Comparison of ENCODE assay signal across 16 cellular contexts in the genomic region with DNA sequence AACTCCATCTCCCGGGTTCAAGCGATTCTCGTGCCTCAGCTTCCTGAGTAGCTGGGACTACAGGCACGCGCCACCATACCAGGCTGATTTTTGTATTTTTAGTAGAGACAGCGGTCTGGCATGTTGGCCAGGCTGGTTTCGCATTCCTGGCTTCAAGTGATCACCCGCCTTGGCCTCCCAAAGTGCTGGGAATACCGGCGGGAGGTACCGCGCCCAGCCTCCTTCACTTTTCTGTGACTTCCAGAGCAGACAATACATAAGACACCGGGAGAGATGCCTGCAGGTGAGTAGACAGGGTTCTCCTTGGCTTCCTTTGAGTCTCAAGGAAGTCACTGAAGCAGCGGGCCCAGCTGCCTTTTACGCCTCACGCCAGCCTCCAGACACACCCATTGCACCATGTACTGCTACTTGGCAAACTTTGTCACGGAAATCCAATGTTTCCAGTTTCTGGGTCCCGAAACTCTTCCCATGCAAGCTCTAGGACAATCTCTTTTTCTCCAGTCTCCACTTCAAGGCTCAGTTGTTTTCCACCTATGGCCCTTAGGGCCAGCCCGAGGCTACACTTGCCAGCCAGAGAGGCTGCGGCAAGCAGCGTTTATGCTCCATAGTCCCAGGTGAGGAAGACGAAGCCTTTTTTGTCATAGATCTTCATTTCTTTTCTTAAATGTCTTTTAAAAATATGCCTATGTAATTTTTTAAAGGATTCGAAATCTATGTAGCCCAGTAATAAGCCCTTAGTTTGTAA. TPM values are rescaled to one million over a fixed set of nuclear protein-coding genes. Genes with fewer than 3 reads are reported as not detected.
DNase-seq lines count a peak whose midpoint lies in the region; ATAC-seq and TF ChIP-seq lines count a peak whose summit lies in the region.
"Had no signal": no experiment of that assay in that cellular context is flagged by ENCODE, and none has a peak within 500 bp of the region (broad histone marks: within the 10 kb centered on the region; RNA-seq: fewer than 3 reads in every experiment).

No MANE protein-coding gene starts in this region.

- peaks cover 71% of the 10 kb centered on the region for H3K4me1 Mint-ChIP-seq in activated naive CD4-positive, alpha-beta T cell treated with anti-CD3 and anti-CD28 coated beads, Interleukin-2, amount 10 ng/mL, durations not matched to agents 7 days and 5 days
- H3K4me1 Mint-ChIP-seq in endodermal cell (peaks cover 7% of the 10 kb centered on the region), osteocyte (ENCODE audit: unreplicated experiment) (peaks cover 48% of the 10 kb centered on the region)

- no peak overlapping the region for H3K27ac ChIP-seq in endodermal cell (ENCODE audit: low read depth, low read length)
- H3K27ac ChIP-seq: brain microvascular endothelial cell, upper lobe of right lung had no signal

- H3K36me3 Mint-ChIP-seq in activated naive CD4-positive, alpha-beta T cell treated with anti-CD3 and anti-CD28 coated beads, Interleukin-2, amount 10 ng/mL, durations not matched to agents 7 days and 5 days, result peaks cover 30% of the 10 kb centered on the region
- H3K36me3 Mint-ChIP-seq in endodermal cell (ENCODE audit: low read depth) (no peaks in the 10 kb centered on the region), osteocyte (ENCODE audit: unreplicated experiment) (no peaks in the 10 kb centered on the region)

- H3K9ac ChIP-seq in endodermal cell (ENCODE audit: extremely low read depth, low read length, poor library complexity, severe bottlenecking), result no peak overlapping the region

- intact Hi-C loops in left cardiac atrium (cut with DNase I), result no loop called here

- H3K27ac Mint-ChIP-seq in activated naive CD4-positive, alpha-beta T cell treated with anti-CD3 and anti-CD28 coated beads, Interleukin-2, amount 10 ng/mL, durations not matched to agents 7 days and 5 days, result peak overlapping the region; percentile 11
- H3K27ac Mint-ChIP-seq in endodermal cell (no peak overlapping the region), osteocyte (ENCODE audit: unreplicated experiment) (no peak overlapping the region)

- WGBS in endodermal cell (ENCODE audit: insufficient coverage in 1 of 2, insufficient read length in 1 of 2), 2 experiments, result 87 to 93% methylated on average over 18 to 23 of the region's 23 CpGs

- ATAC-seq in left cardiac atrium, result no peak
- ATAC-seq: upper lobe of right lung had no signal

- H3K27me3 ChIP-seq in MG63 (peaks cover 6% of the 10 kb centered on the region; the same call in 1 of the 2 replicates), endodermal cell (ENCODE audit: control insufficient read depth, insufficient read depth, low read length, poor library complexity, severe bottlenecking) (peaks cover 52% of the 10 kb centered on the region)
- H3K27me3 ChIP-seq: brain microvascular endothelial cell had no signal

- TF ChIP-seq CTCF in endodermal cell (conservative IDR thresholded peaks at IDR 0.05) (no peak), osteocyte (IDR thresholded peaks at IDR 0.05) (no peak)

- H3K4me3 Mint-ChIP-seq in activated naive CD4-positive, alpha-beta T cell treated with anti-CD3 and anti-CD28 coated beads, Interleukin-2, amount 10 ng/mL, durations not matched to agents 7 days and 5 days, result no peak overlapping the region
- H3K4me3 Mint-ChIP-seq in endodermal cell (peak overlapping the region; percentile 93), osteocyte (ENCODE audit: unreplicated experiment) (peak overlapping the region; percentile 4)

- H3K4me3 ChIP-seq in MG63 (peak overlapping the region; percentile 64), endodermal cell (ENCODE audit: low read length) (peak overlapping the region; percentile 88)
- H3K4me3 ChIP-seq: upper lobe of right lung had no signal

- H3K27me3 Mint-ChIP-seq in activated naive CD4-positive, alpha-beta T cell treated with anti-CD3 and anti-CD28 coated beads, Interleukin-2, amount 10 ng/mL, durations not matched to agents 7 days and 5 days, result peaks cover 100% of the 10 kb centered on the region
- peaks cover 68% of the 10 kb centered on the region for H3K27me3 Mint-ChIP-seq in endodermal cell (ENCODE audit: insufficient read depth)
- H3K27me3 Mint-ChIP-seq in osteocyte (ENCODE audit: unreplicated experiment), result peaks cover 35% of the 10 kb centered on the region

- no peaks in the 10 kb centered on the region for H3K9me3 ChIP-seq in MG63
- H3K9me3 ChIP-seq in endodermal cell (ENCODE audit: control insufficient read depth, low read length), result no peaks in the 10 kb centered on the region
- H3K9me3 ChIP-seq: upper lobe of right lung had no signal

- H3K36me3 ChIP-seq in MG63, result no peaks in the 10 kb centered on the region
- H3K36me3 ChIP-seq in endodermal cell (ENCODE audit: control insufficient read depth, insufficient read depth, low read length), result no peaks in the 10 kb centered on the region
- H3K36me3 ChIP-seq: brain microvascular endothelial cell, upper lobe of right lung had no signal

- CTCF ChIA-PET in activated naive CD4-positive, alpha-beta T cell treated with anti-CD3 and anti-CD28 coated beads, Interleukin-2, amount 10 ng/mL, durations not matched to agents 7 days and 5 days (lab: Charles Lee), result no interaction called here

- DNase-seq in activated naive CD4-positive, alpha-beta T cell treated with anti-CD3 and anti-CD28 coated beads, Interleukin-2, amount 10 ng/mL, durations not matched to agents 7 days and 5 days, result no peak
- DNase-seq in activated naive CD4-positive, alpha-beta T cell (lab: John Stamatoyannopoulos, UW), result no peak
- DNase-seq in MG63, result no peak
- peak; percentile 53 for DNase-seq in endodermal cell
- no peak for DNase-seq in osteocyte (ENCODE audit: extremely low spot score, unreplicated experiment)
- DNase-seq in NCI-H2171 treated with DMSO at 0.1 percent for 48 hours (lab: John Stamatoyannopoulos, UW), result no peak
- no peak for DNase-seq in left cardiac atrium
- no peak for DNase-seq in NCI-H446 (lab: John Stamatoyannopoulos, UW)
- DNase-seq: activated B cell treated with CpG ODN at 0.5 μM for 24 hours, AML-193, kidney, NCI-H2029 treated with DMSO at 0.1 percent for 48 hours, upper lobe of right lung had no signal

- no peaks in the 10 kb centered on the region for H3K4me1 ChIP-seq in endodermal cell (ENCODE audit: control insufficient read depth, insufficient read depth, low read length)

- H3K9me3 Mint-ChIP-seq in activated naive CD4-positive, alpha-beta T cell treated with anti-CD3 and anti-CD28 coated beads, Interleukin-2, amount 10 ng/mL, durations not matched to agents 7 days and 5 days, result peaks cover 16% of the 10 kb centered on the region
- H3K9me3 Mint-ChIP-seq in endodermal cell (no peaks in the 10 kb centered on the region), osteocyte (ENCODE audit: unreplicated experiment) (no peaks in the 10 kb centered on the region)
- H3K9me3 Mint-ChIP-seq: activated B cell treated with CpG ODN at 0.5 μM for 24 hours; activated T-cell treated with anti-CD3 and anti-CD28 coated beads, Interleukin-2, amount 50 U/mL, for 24 hours; HFFc6 had no signal

RNA-seq across cellular contexts. Expression of gene OR1F1, which starts 0.9 kb away (rescaled TPM):
- not detected in 2 replicates for total RNA-seq in MG63 (2014; rRNA removed; shearing (Covaris generic); ENCODE audit: low replicate concordance)
- under 1 TPM in 1 of 2 donors, not detected in 1; 0.29 TPM for total RNA-seq in endodermal cell
- not detected for polyA plus RNA-seq in endodermal cell (2013, experiment 1 of 2)
- polyA plus RNA-seq in endodermal cell (2013, experiment 2 of 2), result not detected
- total RNA-seq in osteocyte, result not detected in 2 replicates
- not detected for total RNA-seq in left cardiac atrium
- total RNA-seq: activated B cell treated with CpG ODN at 0.5 μM for 24 hours, HFFc6, kidney, upper lobe of right lung had no signal

RNA-seq across cellular contexts. Expression of gene ZNF200, which starts 47.8 kb away (rescaled TPM):
- 3.4 and 5.8 TPM in 2 replicates for total RNA-seq in MG63 (2014; rRNA removed; shearing (Covaris generic); ENCODE audit: low replicate concordance)
- total RNA-seq in endodermal cell (10 to 100 TPM; 11.2 TPM), osteocyte (9.0 and 9.1 TPM in 2 replicates), left cardiac atrium (1 to 10 TPM; 5.7 to 8.8 TPM)
- polyA plus RNA-seq in endodermal cell (2013, experiment 1 of 2), result 11.4 TPM
- 10.4 TPM for polyA plus RNA-seq in endodermal cell (2013, experiment 2 of 2)

RNA-seq across cellular contexts. Expression of gene ZNF213, which starts 52.3 kb away (rescaled TPM):
- 2.8 and 11.9 TPM in 2 replicates for total RNA-seq in MG63 (2014; rRNA removed; shearing (Covaris generic); ENCODE audit: low replicate concordance)
- total RNA-seq in endodermal cell, result 1 to 10 TPM; 5.1 to 6.3 TPM
- 11.4 TPM for polyA plus RNA-seq in endodermal cell (2013, experiment 1 of 2)
- polyA plus RNA-seq in endodermal cell (2013, experiment 2 of 2), result 10.5 TPM
- 13.4 and 14.3 TPM in 2 replicates for total RNA-seq in osteocyte
- 1 to 10 TPM; 6.5 to 6.7 TPM for total RNA-seq in left cardiac atrium
